Comparison of ENCODE assay signal across 8 cellular contexts in the genomic region with DNA sequence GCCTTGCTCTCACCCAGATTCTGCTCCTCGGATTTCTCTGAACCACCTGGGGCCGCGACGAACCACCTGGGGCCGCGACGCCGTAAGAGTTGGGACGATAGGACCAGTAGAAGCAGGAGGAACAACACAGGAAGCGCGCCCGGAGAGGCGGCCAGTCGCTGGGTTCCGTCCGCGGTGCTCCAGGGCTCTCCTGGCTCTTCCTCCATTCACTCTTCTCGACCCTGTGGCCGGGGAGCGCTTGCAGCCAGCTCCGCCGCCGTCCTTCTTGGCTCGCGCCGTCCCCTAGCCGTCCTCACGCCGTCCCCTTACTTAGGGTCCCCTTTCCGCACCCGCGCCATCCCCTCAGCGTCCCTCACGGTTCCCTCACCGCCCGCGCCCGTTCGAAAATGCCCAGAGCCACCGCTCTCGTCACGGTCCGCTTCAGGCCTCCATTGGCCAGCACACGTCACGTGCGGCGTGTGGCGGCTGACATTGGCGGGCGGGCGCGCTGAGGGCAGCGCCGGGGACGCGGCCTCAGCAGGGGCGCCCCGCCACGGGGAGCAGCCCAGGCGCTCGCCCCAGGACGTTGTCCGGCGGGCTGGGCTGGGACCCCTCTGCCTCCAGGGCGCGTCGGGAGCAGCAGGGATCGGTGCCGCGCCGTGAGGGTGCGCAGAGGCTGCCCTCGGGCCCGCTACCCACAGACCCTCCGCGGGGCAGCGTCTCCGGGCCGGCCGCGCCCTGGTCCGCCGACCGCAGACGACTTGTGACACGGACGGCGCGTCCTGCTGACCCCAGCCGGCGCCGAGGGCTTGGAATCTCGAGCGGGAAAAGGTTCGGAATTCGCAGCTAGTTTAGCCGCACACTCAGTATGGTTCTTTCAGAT. TPM values are rescaled to one million over a fixed set of nuclear protein-coding genes. Genes with fewer than 3 reads are reported as not detected.
A peak's percentile ranks its signal among the peaks of the same experiment; 100 is the strongest.
DNase-seq lines count a peak whose midpoint lies in the region; ATAC-seq and TF ChIP-seq lines count a peak whose summit lies in the region.

No MANE protein-coding gene starts in this region.

- peak overlapping the region; percentile 46 for H3K27ac ChIP-seq in CD4-positive, alpha-beta T cell (ENCODE audit: low read depth, low read length)

- peaks cover 8% of the 10 kb centered on the region for H3K36me3 Mint-ChIP-seq in CD4-positive, alpha-beta T cell (ENCODE audit: low read depth)
- H3K36me3 Mint-ChIP-seq in endothelial cell (ENCODE audit: low read depth, unreplicated experiment): peaks cover 8% of the 10 kb centered on the region
- H3K36me3 Mint-ChIP-seq in mesothelial cell of epicardium: no peaks in the 10 kb centered on the region

- TF ChIP-seq CTCF in CD4-positive, alpha-beta T cell (IDR thresholded peaks at IDR 0.05): no peak
- TF ChIP-seq CTCF in endothelial cell (IDR thresholded peaks at IDR 0.05; ENCODE audit: unreplicated experiment) (no peak), mesothelial cell of epicardium (IDR thresholded peaks at IDR 0.05; ENCODE audit: unreplicated experiment) (no peak)

- intact Hi-C loops in CD4-positive, alpha-beta T cell (cut with DNase I, micrococcal nuclease): loop anchor here (2.0 to 5.0 kb wide), 3 partner anchors 136 to 1913 kb away; a partner anchor contains a TSS

- H3K27ac Mint-ChIP-seq in CD4-positive, alpha-beta T cell: peak overlapping the region; percentile 76
- peak overlapping the region; percentile 95 for H3K27ac Mint-ChIP-seq in endothelial cell (ENCODE audit: unreplicated experiment)
- H3K27ac Mint-ChIP-seq in mesothelial cell of epicardium: peak overlapping the region; percentile 95

- H3K9me3 ChIP-seq in CD4-positive, alpha-beta T cell (ENCODE audit: control insufficient read depth, low read length): no peaks in the 10 kb centered on the region

- no peaks in the 10 kb centered on the region for H3K9me3 Mint-ChIP-seq in CD4-positive, alpha-beta T cell
- peaks cover 4% of the 10 kb centered on the region for H3K9me3 Mint-ChIP-seq in endothelial cell (ENCODE audit: unreplicated experiment)
- peaks cover 7% of the 10 kb centered on the region for H3K9me3 Mint-ChIP-seq in mesothelial cell of epicardium

- peak; percentile 53 to 81 (median 70) for DNase-seq in CD4-positive, alpha-beta T cell
- DNase-seq in NCI-H774 (lab: John Stamatoyannopoulos, UW) (peak; percentile 82), endothelial cell (ENCODE audit: low spot score) (peak; percentile 83), mesothelial cell of epicardium (ENCODE audit: low spot score in 2 of 2, unreplicated experiment in 2 of 2) (peak; percentile 79 to 85)
- DNase-seq in activated CD8-positive, alpha-beta memory T cell treated with anti-CD3 and anti-CD28 coated beads for 48 hours (ENCODE audit: low read depth in 2 of 3, low spot score in 2 of 3): peak; percentile 61 to 75 (median 63)
- DNase-seq in stimulated activated CD8-positive, alpha-beta memory T cell treated with anti-CD3 and anti-CD28 coated beads, Interleukin-15, amount 100 ng/mL, for 48 hours (ENCODE audit: low read depth in 2 of 2): peak; percentile 68 to 75

- peak overlapping the region; percentile 94 for H3K4me3 Mint-ChIP-seq in CD4-positive, alpha-beta T cell
- H3K4me3 Mint-ChIP-seq in endothelial cell (ENCODE audit: unreplicated experiment) (peak overlapping the region; percentile 99), mesothelial cell of epicardium (peak overlapping the region; percentile 95)

- no peaks in the 10 kb centered on the region for H3K27me3 Mint-ChIP-seq in CD4-positive, alpha-beta T cell
- peaks cover 6% of the 10 kb centered on the region for H3K27me3 Mint-ChIP-seq in endothelial cell (ENCODE audit: unreplicated experiment)
- no peaks in the 10 kb centered on the region for H3K27me3 Mint-ChIP-seq in mesothelial cell of epicardium (ENCODE audit: low read depth)

- ATAC-seq in CD4-positive, alpha-beta T cell (ENCODE audit: poor library complexity): peak; percentile 99
- ATAC-seq in GM19372 (IDR thresholded peaks at IDR 0.05; ENCODE audit: low read depth, unreplicated experiment) (peak; percentile 97), HG03521 (IDR thresholded peaks at IDR 0.05; ENCODE audit: unreplicated experiment) (peak; percentile 97)

- CTCF ChIA-PET in CD4-positive, alpha-beta T cell (lab: Charles Lee): no interaction called here

- H3K27me3 ChIP-seq in CD4-positive, alpha-beta T cell (ENCODE audit: control insufficient read depth, insufficient read depth, low read length): no peaks in the 10 kb centered on the region

- POLR2A ChIA-PET in CD4-positive, alpha-beta T cell (lab: Charles Lee): interaction anchor here (0.6 to 1.3 kb wide), 2 partner anchors 135 to 1916 kb away, joined by 3 to 4 read pairs; a partner anchor contains a TSS

- peaks cover 23% of the 10 kb centered on the region for H3K4me1 Mint-ChIP-seq in CD4-positive, alpha-beta T cell (ENCODE audit: low read depth)
- H3K4me1 Mint-ChIP-seq in endothelial cell (ENCODE audit: unreplicated experiment): peaks cover 15% of the 10 kb centered on the region
- peaks cover 9% of the 10 kb centered on the region for H3K4me1 Mint-ChIP-seq in mesothelial cell of epicardium

RNA-seq across cellular contexts. Expression of a gene that starts 53.7 kb away (rescaled TPM):
- total RNA-seq in CD4-positive, alpha-beta T cell: 1 to 10 TPM; 2.7 TPM
- total RNA-seq in endothelial cell (ENCODE audit: unreplicated experiment) (7.4 TPM), mesothelial cell of epicardium (12.0 to 13.7 TPM (median 12.7 TPM) in 3 replicates)

Comparison
In these comparisons a context has a peak if more than half of its experiments do, and no peak if none do; other contexts are left out.
1. Peak in every context shown above with its lines: DNase-seq, ATAC-seq and H3K27ac ChIP-seq.